17 cellular contexts compared by ENCODE assay signal in genomic region chr3:181534881-181535280, GRCh38.
"Had no signal": no experiment of that assay in that cellular context is flagged by ENCODE, and none has a peak within 500 bp of the region (broad histone marks: within the 10 kb centered on the region; RNA-seq: fewer than 3 reads in every experiment).

No MANE protein-coding gene starts in this region.

- H3K27me3 ChIP-seq: body of pancreas, gastrocnemius medialis, heart right ventricle, right atrium auricular region, thyroid gland had no signal

- DNase-seq: activated CD4-positive, alpha-beta memory T cell treated with anti-CD3 and anti-CD28 coated beads for 36 hours; activated CD4-positive, alpha-beta T cell treated with anti-CD3 and anti-CD28 coated beads for 36 hours; activated CD8-positive, alpha-beta memory T cell treated with anti-CD3 and anti-CD28 coated beads, Interleukin-2, amount 10 ng/mL, durations not matched to agents 7 days and 5 days; activated T-cell treated with anti-CD3 and anti-CD28 coated beads, Interleukin-2, amount 50 U/mL, for 24 hours; body of pancreas; central memory CD4-positive, alpha-beta T cell; effector memory CD4-positive, alpha-beta T cell; gastrocnemius medialis; heart right ventricle; islet precursor cell; nucleus accumbens; posterior cingulate gyrus; stimulated activated CD4-positive, alpha-beta T cell treated with anti-CD3 and anti-CD28 coated beads, Interleukin-2, amount 100 ng/mL, for 48 hours; thyroid gland; WERI-Rb-1 had no signal

- H3K4me1 ChIP-seq: body of pancreas, gastrocnemius medialis, heart right ventricle, right atrium auricular region, thyroid gland had no signal

- H3K4me3 ChIP-seq: body of pancreas, coronary artery, gastrocnemius medialis, heart right ventricle, right atrium auricular region, thyroid gland had no signal

- H3K36me3 ChIP-seq: gastrocnemius medialis, heart right ventricle, right atrium auricular region, thyroid gland, WERI-Rb-1 had no signal

- H3K27ac ChIP-seq: body of pancreas, coronary artery, gastrocnemius medialis, heart right ventricle, right atrium auricular region, thyroid gland, WERI-Rb-1 had no signal

- H3K9me3 ChIP-seq: body of pancreas, gastrocnemius medialis, heart right ventricle, right atrium auricular region, thyroid gland had no signal
